Comparison of ENCODE assay signal across 33 cellular contexts in genomic region chr9:124671861-124672260, GRCh38.
"Had no signal": no experiment of that assay in that cellular context is flagged by ENCODE, and none has a peak within 500 bp of the region (broad histone marks: within the 10 kb centered on the region; RNA-seq: fewer than 3 reads in every experiment).

No MANE protein-coding gene starts in this region.

- H3K9me3 Mint-ChIP-seq: activated B cell treated with CpG ODN at 0.5 μM for 24 hours; activated naive CD4-positive, alpha-beta T cell treated with anti-CD3 and anti-CD28 coated beads for 36 hours; activated naive CD4-positive, alpha-beta T cell treated with anti-CD3 and anti-CD28 coated beads, Interleukin-2, amount 50 U/mL, for 24 hours; activated T-cell treated with anti-CD3 and anti-CD28 coated beads, Interleukin-2, amount 50 U/mL, for 4 hours; endodermal cell had no signal

- FAIRE-seq: colon had no signal

- H3K27me3 ChIP-seq: adrenal gland, body of pancreas, dorsolateral prefrontal cortex, esophagus muscularis mucosa, gastroesophageal sphincter had no signal

- H3K4me1 Mint-ChIP-seq: activated B cell treated with CpG ODN at 0.5 μM for 24 hours had no signal

- DNase-seq: activated B cell treated with CpG ODN at 0.5 μM for 24 hours; activated CD4-positive, alpha-beta T cell treated with anti-CD3 and anti-CD28 coated beads for 48 hours; activated CD4-positive, alpha-beta T cell treated with anti-CD3 and anti-CD28 coated beads, Interleukin-2, amount 50 U/mL, for 1 hour; activated CD4-positive, alpha-beta T cell treated with anti-CD3 and anti-CD28 coated beads, Interleukin-2, amount 50 U/mL, for 48 hours; activated CD8-positive, alpha-beta memory T cell treated with anti-CD3 and anti-CD28 coated beads for 24 hours; activated CD8-positive, alpha-beta T cell treated with anti-CD3 and anti-CD28 coated beads for 36 hours; activated effector memory CD4-positive, alpha-beta T cell treated with anti-CD3 and anti-CD28 coated beads, Interleukin-2, amount 50 U/mL, for 16 hours; activated naive CD4-positive, alpha-beta T cell treated with anti-CD3 and anti-CD28 coated beads for 36 hours; activated naive CD8-positive, alpha-beta T cell treated with anti-CD3 and anti-CD28 coated beads for 36 hours; activated naive CD8-positive, alpha-beta T cell treated with anti-CD3 and anti-CD28 coated beads, Interleukin-2, amount 50 U/mL, for 24 hours; activated T-cell treated with anti-CD3 and anti-CD28 coated beads, Interleukin-2, amount 50 U/mL, for 4 hours; adrenal gland; amygdala; aorta; body of pancreas; caudate nucleus; cortex of kidney; dorsolateral prefrontal cortex; effector memory CD4-positive, alpha-beta T cell; endodermal cell; erythroblast; foreskin melanocyte; T-helper 1 cell; T-helper 17 cell; T1000; WERI-Rb-1 had no signal

- H3K27ac Mint-ChIP-seq: activated B cell treated with CpG ODN at 0.5 μM for 24 hours; activated CD8-positive, alpha-beta T cell treated with anti-CD3 and anti-CD28 coated beads for 36 hours; activated naive CD4-positive, alpha-beta T cell treated with anti-CD3 and anti-CD28 coated beads for 36 hours; activated naive CD4-positive, alpha-beta T cell treated with anti-CD3 and anti-CD28 coated beads, Interleukin-2, amount 50 U/mL, for 24 hours; activated naive CD8-positive, alpha-beta T cell treated with anti-CD3 and anti-CD28 coated beads for 36 hours; activated naive CD8-positive, alpha-beta T cell treated with anti-CD3 and anti-CD28 coated beads, Interleukin-2, amount 50 U/mL, for 24 hours; activated T-helper 2 cell treated with anti-CD3 and anti-CD28 coated beads, Interferon-gamma antibody, Interleukin-2, Interleukin-4, amounts not matched to agents 10 μg/mL and 5 μg/mL and 100 μg/mL, durations not matched to agents 14 hours and 24 hours and 36 hours; endodermal cell; T-helper 17 cell; T-helper 2 cell treated with Interferon-gamma antibody and Interleukin-4, amounts not matched to agents 5 μg/mL and 100 μg/mL, for 36 hours had no signal

- H3K4me3 Mint-ChIP-seq: activated B cell treated with CpG ODN at 0.5 μM for 24 hours; activated CD8-positive, alpha-beta T cell treated with anti-CD3 and anti-CD28 coated beads for 36 hours; activated naive CD4-positive, alpha-beta T cell treated with anti-CD3 and anti-CD28 coated beads for 36 hours; activated naive CD4-positive, alpha-beta T cell treated with anti-CD3 and anti-CD28 coated beads, Interleukin-2, amount 50 U/mL, for 24 hours; activated naive CD8-positive, alpha-beta T cell treated with anti-CD3 and anti-CD28 coated beads for 36 hours; activated naive CD8-positive, alpha-beta T cell treated with anti-CD3 and anti-CD28 coated beads, Interleukin-2, amount 50 U/mL, for 24 hours; activated T-cell treated with anti-CD3 and anti-CD28 coated beads, Interleukin-2, amount 50 U/mL, for 4 hours; endodermal cell; T-helper 17 cell; T-helper 2 cell treated with Interferon-gamma antibody and Interleukin-4, amounts not matched to agents 5 μg/mL and 100 μg/mL, for 36 hours had no signal

- H3K27me3 Mint-ChIP-seq: activated B cell treated with CpG ODN at 0.5 μM for 24 hours; activated CD8-positive, alpha-beta T cell treated with anti-CD3 and anti-CD28 coated beads for 36 hours; activated naive CD4-positive, alpha-beta T cell treated with anti-CD3 and anti-CD28 coated beads, Interleukin-2, amount 50 U/mL, for 24 hours; activated naive CD8-positive, alpha-beta T cell treated with anti-CD3 and anti-CD28 coated beads for 36 hours; activated naive CD8-positive, alpha-beta T cell treated with anti-CD3 and anti-CD28 coated beads, Interleukin-2, amount 50 U/mL, for 24 hours had no signal

- H3K27ac ChIP-seq: adrenal gland, body of pancreas, dorsolateral prefrontal cortex, esophagus muscularis mucosa, gastroesophageal sphincter, WERI-Rb-1 had no signal

- H3K4me1 ChIP-seq: adrenal gland had no signal

- H3K36me3 Mint-ChIP-seq: activated naive CD4-positive, alpha-beta T cell treated with anti-CD3 and anti-CD28 coated beads, Interleukin-2, amount 50 U/mL, for 24 hours had no signal

- ATAC-seq: activated CD4-positive, CD25-positive, alpha-beta regulatory T cell treated with anti-CD3 and anti-CD28 coated beads, Interleukin-2, amount 50 U/mL, for 24 hours; activated CD8-positive, alpha-beta T cell treated with anti-CD3 and anti-CD28 coated beads for 36 hours; activated naive CD8-positive, alpha-beta T cell treated with anti-CD3 and anti-CD28 coated beads, Interleukin-2, amount 50 U/mL, for 24 hours; activated T-cell treated with anti-CD3 and anti-CD28 coated beads, Interleukin-2, amount 50 U/mL, for 4 hours; body of pancreas; gastroesophageal sphincter; T-helper 17 cell had no signal

- H3K9me3 ChIP-seq: adrenal gland, body of pancreas, gastroesophageal sphincter had no signal
